Comparison of ENCODE assay signal across 8 cellular contexts in genomic region chr14:63641473-63642228, GRCh38. TPM values are rescaled to one million over a fixed set of nuclear protein-coding genes. Genes with fewer than 3 reads are reported as not detected.
A peak's percentile ranks its signal among the peaks of the same experiment; 100 is the strongest.
DNase-seq lines count a peak whose midpoint lies in the region; ATAC-seq lines count a peak whose summit lies in the region.

WDR89 (minus strand) TSS chr14:63641871; CDS start chr14:63599942, 41,929 bp downstream.

- no peaks in the 10 kb centered on the region for H3K27me3 Mint-ChIP-seq in CD4-positive, CD25-positive, alpha-beta regulatory T cell

- peak within 1 kb of the TSS; percentile 100 for H3K4me3 ChIP-seq in CD4-positive, CD25-positive, alpha-beta regulatory T cell (ENCODE audit: low read depth, low read length)

- no peaks in the 10 kb centered on the region for H3K27me3 ChIP-seq in CD4-positive, CD25-positive, alpha-beta regulatory T cell (ENCODE audit: control insufficient read depth, insufficient read depth, low read length)

- H3K4me1 Mint-ChIP-seq in CD4-positive, CD25-positive, alpha-beta regulatory T cell: peaks cover 10 to 68% (median 24%) of the 10 kb centered on the region in 4 donors

- H3K27ac Mint-ChIP-seq in CD4-positive, CD25-positive, alpha-beta regulatory T cell: peak within 1 kb of the TSS; percentile 96 to 98 (median 97)

- H3K4me1 ChIP-seq in CD4-positive, CD25-positive, alpha-beta regulatory T cell (ENCODE audit: control insufficient read depth, insufficient read depth, low read length, poor library complexity, severe bottlenecking): peaks cover 39% of the 10 kb centered on the region

- H3K36me3 Mint-ChIP-seq in CD4-positive, CD25-positive, alpha-beta regulatory T cell: peaks cover 28% of the 10 kb centered on the region

- H3K9me3 Mint-ChIP-seq in CD4-positive, CD25-positive, alpha-beta regulatory T cell: peaks cover 0 to 4% (median 0%) of the 10 kb centered on the region in 7 donors

- H3K27ac ChIP-seq in CD4-positive, CD25-positive, alpha-beta regulatory T cell (ENCODE audit: insufficient read depth, low read length, poor library complexity, severe bottlenecking): peak within 1 kb of the TSS; percentile 99

- peaks cover 4% of the 10 kb centered on the region for H3K36me3 ChIP-seq in CD4-positive, CD25-positive, alpha-beta regulatory T cell (ENCODE audit: control insufficient read depth, insufficient read depth, low read length)

- peak; percentile 96 to 100 (median 98) for DNase-seq in CD4-positive, CD25-positive, alpha-beta regulatory T cell
- peak; percentile 99 for DNase-seq in NCI-H748 treated with DMSO at 0.1 percent for 48 hours (lab: John Stamatoyannopoulos, UW)
- peak; percentile 82 to 96 for DNase-seq in activated CD4-positive, alpha-beta T cell treated with anti-CD3 and anti-CD28 coated beads, Interleukin-2, amount 50 U/mL, for 24 hours (ENCODE audit: low read depth in 1 of 2, low spot score in 1 of 2)
- peak; percentile 100 for DNase-seq in dedifferentiated amniotic fluid mesenchymal stem cell (ENCODE audit: extremely low spot score)
- DNase-seq in left lobe of liver (ENCODE audit: low spot score): peak; percentile 99
- peak; percentile 96 for DNase-seq in stimulated activated CD4-positive, alpha-beta T cell treated with anti-CD3 and anti-CD28 coated beads, Interleukin-2, amount 100 ng/mL, for 4 hours (ENCODE audit: low read depth)

- H3K4me3 Mint-ChIP-seq in CD4-positive, CD25-positive, alpha-beta regulatory T cell: peak within 1 kb of the TSS; percentile 85 to 93 (median 90)

- H3K9me3 ChIP-seq in CD4-positive, CD25-positive, alpha-beta regulatory T cell (ENCODE audit: control insufficient read depth in 2 of 2, low read length in 2 of 2): no peaks in the 10 kb centered on the region

- peak; percentile 88 to 90 for ATAC-seq in CD4-positive, CD25-positive, alpha-beta regulatory T cell (ENCODE audit: low read depth in 2 of 2)
- peak; percentile 86 for ATAC-seq in GM19395 (IDR thresholded peaks at IDR 0.05; ENCODE audit: unreplicated experiment)
- ATAC-seq in HG03565 (IDR thresholded peaks at IDR 0.05; ENCODE audit: unreplicated experiment): peak; percentile 76
- ATAC-seq in left lobe of liver: peak; percentile 89

RNA-seq across cellular contexts. Expression of gene WDR89, which starts in this region (rescaled TPM):
- total RNA-seq in CD4-positive, CD25-positive, alpha-beta regulatory T cell: 14.6 TPM
- polyA plus RNA-seq in CD4-positive, CD25-positive, alpha-beta regulatory T cell: 10 to 100 TPM; 15.5 to 21.5 (median 20.2) TPM
- 6.1 TPM for total RNA-seq in left lobe of liver

Comparison
In these comparisons a context has a peak if more than half of its experiments do, and no peak if none do; other contexts are left out.
1. Peak in every context shown above with its lines: DNase-seq, ATAC-seq, H3K4me3 ChIP-seq and H3K27ac ChIP-seq.